In the genomic region with DNA sequence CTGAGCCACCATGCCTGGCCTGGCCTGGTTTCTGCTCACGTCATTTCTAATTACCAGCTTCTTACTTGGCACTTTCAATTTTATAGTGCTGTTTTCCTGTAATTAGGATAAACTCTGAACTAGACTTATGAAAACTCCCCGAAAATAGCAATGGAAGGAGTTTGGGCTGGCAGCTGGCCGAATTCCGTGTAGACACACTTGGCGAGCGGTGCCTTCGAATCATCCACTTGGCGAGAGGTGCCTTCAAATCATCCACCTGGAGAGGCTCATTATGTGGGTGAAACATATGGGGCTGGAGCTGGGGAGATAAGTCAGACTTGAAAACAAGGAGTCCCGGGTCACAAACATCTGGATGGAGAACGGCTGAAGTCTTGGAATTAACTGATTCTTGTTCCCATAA, we compare ENCODE assay signal across 26 cellular contexts.
"Had no signal": no experiment of that assay in that cellular context is flagged by ENCODE, and none has a peak within 500 bp of the region (broad histone marks: within the 10 kb centered on the region; RNA-seq: fewer than 3 reads in every experiment).

No MANE protein-coding gene starts in this region.

- DNase-seq: activated CD4-positive, alpha-beta memory T cell treated with anti-CD3 and anti-CD28 coated beads for 36 hours; activated CD4-positive, alpha-beta T cell treated with anti-CD3 and anti-CD28 coated beads, Interleukin-2, amount 10 ng/mL, durations not matched to agents 7 days and 5 days; activated CD4-positive, CD25-positive, alpha-beta regulatory T cell; activated CD8-positive, alpha-beta memory T cell treated with anti-CD3 and anti-CD28 coated beads for 24 hours; activated effector memory CD4-positive, alpha-beta T cell treated with Interleukin-2 at 50 U/mL for 16 hours; activated naive CD4-positive, alpha-beta T cell; activated naive CD8-positive, alpha-beta T cell treated with anti-CD3 and anti-CD28 coated beads, Interleukin-2, amount 50 U/mL, for 24 hours; activated T-cell treated with anti-CD3 and anti-CD28 coated beads, Interleukin-2, amount 50 U/mL, for 1 hour; amniotic stem cell; body of pancreas; Kasumi-1; KBM-7; NCI-H1048; NCI-H146; NCI-H187 treated with DMSO at 0.1 percent for 48 hours; NCI-H2081 treated with DMSO at 0.1 percent for 48 hours; NCI-H69; NK-92 treated with Interleukin-12 subunit alpha and Interleukin-12 subunit beta, amount 100 ng/mL, for 24 hours; Peyer's patch; Right ventricle myocardium superior; SJCRH30; SK-N-SH; T-helper 1 cell had no signal

- H3K4me1 ChIP-seq: ascending aorta, body of pancreas, Peyer's patch, SJCRH30 had no signal

- H3K4me3 ChIP-seq: ascending aorta, body of pancreas, Peyer's patch, SJCRH30 had no signal

- H3K27ac ChIP-seq: ascending aorta, body of pancreas, Peyer's patch, RWPE1, SJCRH30, VCaP had no signal

- H3K9ac ChIP-seq: SK-N-SH had no signal

- H3K36me3 ChIP-seq: ascending aorta, Peyer's patch, SJCRH30 had no signal

- H3K4me2 ChIP-seq: SK-N-SH had no signal

- H3K27me3 ChIP-seq: ascending aorta, body of pancreas, Peyer's patch had no signal

- ATAC-seq: activated naive CD8-positive, alpha-beta T cell treated with anti-CD3 and anti-CD28 coated beads, Interleukin-2, amount 50 U/mL, for 24 hours; body of pancreas had no signal

- H3K9me3 ChIP-seq: ascending aorta, body of pancreas, Peyer's patch, SK-N-SH had no signal
